ENCODE assay signal across 8 cellular contexts in genomic region chr11:65116370-65117205, GRCh38. TPM values are rescaled to one million over a fixed set of nuclear protein-coding genes. Genes with fewer than 3 reads are reported as not detected.
DNase-seq lines count a peak whose midpoint lies in the region; ATAC-seq, FAIRE-seq and TF ChIP-seq lines count a peak whose summit lies in the region.

No MANE protein-coding gene starts in this region.

- no peak for FAIRE-seq in bronchial epithelial cell (lab: Jason Lieb, UNC)

- H3K4me3 Mint-ChIP-seq in T-helper 2 cell treated with Interferon-gamma antibody and Interleukin-4, amounts not matched to agents 5 μg/mL and 100 μg/mL, for 36 hours: peak overlapping the region; percentile 88

- ATAC-seq in HG02588 (IDR thresholded peaks at IDR 0.05; ENCODE audit: unreplicated experiment) (peak; percentile 5), GM19467 (IDR thresholded peaks at IDR 0.05; ENCODE audit: unreplicated experiment) (no peak)

- H3K36me3 Mint-ChIP-seq in T-helper 2 cell treated with Interferon-gamma antibody and Interleukin-4, amounts not matched to agents 5 μg/mL and 100 μg/mL, for 36 hours (ENCODE audit: low read depth): peaks cover 34% of the 10 kb centered on the region

- no peaks in the 10 kb centered on the region for H3K27me3 Mint-ChIP-seq in T-helper 2 cell treated with Interferon-gamma antibody and Interleukin-4, amounts not matched to agents 5 μg/mL and 100 μg/mL, for 36 hours (ENCODE audit: low read depth)

- peak overlapping the region; percentile 93 for H3K27ac Mint-ChIP-seq in T-helper 2 cell treated with Interferon-gamma antibody and Interleukin-4, amounts not matched to agents 5 μg/mL and 100 μg/mL, for 36 hours

- intact Hi-C loops in lower leg skin (cut with DNase I; ENCODE audit: low total_unique reads): no loop called here

- peaks cover 26% of the 10 kb centered on the region for H3K36me3 ChIP-seq in bronchial epithelial cell (ENCODE audit: control insufficient read depth, insufficient read depth, low read length)

- DNase-seq in AG20443 (ENCODE audit: low spot score): peak; percentile 53
- peak; percentile 68 for DNase-seq in T-helper 2 cell treated with Interferon-gamma antibody and Interleukin-4, amounts not matched to agents 5 μg/mL and 100 μg/mL, for 36 hours (ENCODE audit: low spot score)
- peak; percentile 75 for DNase-seq in bronchial epithelial cell (ENCODE audit: low read depth)
- no peak for DNase-seq in lower leg skin (ENCODE audit: low spot score in 2 of 2)
- DNase-seq in stimulated activated CD8-positive, alpha-beta memory T cell treated with anti-CD3 and anti-CD28 coated beads, Interleukin-7, amount 100 ng/mL, for 24 hours (ENCODE audit: low read depth): peak; percentile 36
- no peak for DNase-seq in DMS114 treated with DMSO at 0.1 percent for 48 hours (lab: John Stamatoyannopoulos, UW; ENCODE audit: unreplicated experiment)

- H3K4me3 ChIP-seq in bronchial epithelial cell (ENCODE audit: low read depth, low read length) (peak overlapping the region; percentile 84), lower leg skin (ENCODE audit: low read depth, poor library complexity, severe bottlenecking) (peak overlapping the region; percentile 81)

- WGBS in lower leg skin, 2 donors: 15 to 73% methylated on average over 9 to 63 of the region's 68 CpGs

- TF ChIP-seq POLR2A in lower leg skin (IDR thresholded peaks at IDR 0.05): no peak

- TF ChIP-seq CTCF in bronchial epithelial cell (IDR thresholded peaks at IDR 0.05; ENCODE audit: insufficient read depth, low read length, severe bottlenecking): no peak
- no peak for TF ChIP-seq CTCF in lower leg skin (IDR thresholded peaks at IDR 0.05)

- H3K27me3 ChIP-seq in bronchial epithelial cell (ENCODE audit: control insufficient read depth, insufficient read depth, low read length): no peaks in the 10 kb centered on the region

- no peaks in the 10 kb centered on the region for H3K9me3 Mint-ChIP-seq in T-helper 2 cell treated with Interferon-gamma antibody and Interleukin-4, amounts not matched to agents 5 μg/mL and 100 μg/mL, for 36 hours

- H3K4me1 Mint-ChIP-seq in T-helper 2 cell treated with Interferon-gamma antibody and Interleukin-4, amounts not matched to agents 5 μg/mL and 100 μg/mL, for 36 hours (ENCODE audit: low read depth): peaks cover 46% of the 10 kb centered on the region

RNA-seq across cellular contexts. Expression of gene ZNHIT2, which starts 0.9 kb away (rescaled TPM):
- 11.0 and 11.1 TPM in 2 replicates for total RNA-seq in bronchial epithelial cell
- 10 to 100 TPM; 10.7 to 24.9 (median 17.7) TPM for total RNA-seq in lower leg skin

RNA-seq across cellular contexts. Expression of gene TM7SF2, which starts 4.9 kb away (rescaled TPM):
- 15.0 and 49.8 TPM in 2 replicates for total RNA-seq in bronchial epithelial cell
- 100 to 1,000 TPM; 118 to 374 (median 160) TPM for total RNA-seq in lower leg skin

RNA-seq across cellular contexts. Expression of gene FAU, which starts 5.3 kb away (rescaled TPM):
- total RNA-seq in bronchial epithelial cell (439 and 539 TPM in 2 replicates), lower leg skin (1,000 to 10,000 TPM in 2 of 4 donors, 100 to 1,000 TPM in 2; 574 to 1,562 (median 887) TPM)

RNA-seq across cellular contexts. Expression of gene MRPL49, which starts 5.5 kb away (rescaled TPM):
- 36.2 and 42.1 TPM in 2 replicates for total RNA-seq in bronchial epithelial cell
- 100 to 1,000 TPM in 1 of 4 donors, 10 to 100 TPM in 3; 61.0 to 107 (median 82.4) TPM for total RNA-seq in lower leg skin

RNA-seq across cellular contexts. Expression of gene SYVN1, which starts 17.7 kb away (rescaled TPM):
- total RNA-seq in bronchial epithelial cell (11.6 and 19.7 TPM in 2 replicates), lower leg skin (10 to 100 TPM; 21.9 to 60.3 (median 47.8) TPM)

Comparison
In these comparisons a context has a peak if more than half of its experiments do, and no peak if none do; other contexts are left out.
1. DNase-seq: peak in AG20443 (single experiment), T-helper 2 cell treated with Interferon-gamma antibody and Interleukin-4, amounts not matched to agents 5 μg/mL and 100 μg/mL, for 36 hours (single experiment), bronchial epithelial cell (single experiment) and stimulated activated CD8-positive, alpha-beta memory T cell treated with anti-CD3 and anti-CD28 coated beads, Interleukin-7, amount 100 ng/mL, for 24 hours (single experiment); none in lower leg skin (0 of 2) and DMS114 treated with DMSO at 0.1 percent for 48 hours (single experiment).